In genomic region chr1:162485236-162485635, GRCh38 we compare ENCODE assay signal across 18 cellular contexts.
"Had no signal": no experiment of that assay in that cellular context is flagged by ENCODE, and none has a peak within 500 bp of the region (broad histone marks: within the 10 kb centered on the region; RNA-seq: fewer than 3 reads in every experiment).

No MANE protein-coding gene starts in this region.

- DNase-seq: activated CD4-positive, alpha-beta T cell treated with anti-CD3 and anti-CD28 coated beads, Interleukin-2, amount 10 ng/mL, durations not matched to agents 24 days and 14 days; activated CD4-positive, CD25-positive, alpha-beta regulatory T cell; activated CD8-positive, alpha-beta memory T cell treated with anti-CD3 and anti-CD28 coated beads, Interleukin-2, amount 50 U/mL, for 4 hours; activated CD8-positive, alpha-beta T cell treated with anti-CD3 and anti-CD28 coated beads, Interleukin-2, amount 10 ng/mL, durations not matched to agents 7 days and 5 days; activated effector memory CD4-positive, alpha-beta T cell treated with anti-CD3 and anti-CD28 coated beads, Interleukin-2, amount 50 U/mL, for 16 hours; activated T-cell treated with anti-CD3 and anti-CD28 coated beads, Interleukin-2, amount 50 U/mL, for 48 hours; dermis blood vessel endothelial cell; erythroblast; glutamatergic neuron; kidney glomerular epithelial cell; mesendoderm; right cardiac atrium; stimulated activated naive CD8-positive, alpha-beta T cell treated with anti-CD3 and anti-CD28 coated beads, Interleukin-15, amount 100 ng/mL, for 72 hours; testis; upper lobe of right lung had no signal

- H3K4me1 ChIP-seq: prostate gland, testis, upper lobe of right lung had no signal

- H3K36me3 ChIP-seq: prostate gland, upper lobe of right lung had no signal

- H3K9me3 ChIP-seq: prostate gland, testis, upper lobe of right lung had no signal

- H3K27me3 ChIP-seq: testis, upper lobe of right lung had no signal

- H3K4me3 ChIP-seq: prostate gland, smooth muscle cell, testis, upper lobe of right lung had no signal

- ATAC-seq: activated CD8-positive, alpha-beta T cell treated with anti-CD3 and anti-CD28 coated beads, Interleukin-2, amount 10 ng/mL, durations not matched to agents 7 days and 5 days; natural killer cell treated with Interleukin-12 subunit alpha and Interleukin-12 subunit beta and Interleukin-15 and Interleukin-18, amount 100 ng/mL, for 72 hours; right cardiac atrium; stimulated activated naive CD8-positive, alpha-beta T cell treated with anti-CD3 and anti-CD28 coated beads, Interleukin-15, amount 100 ng/mL, for 72 hours; upper lobe of right lung had no signal
